ENCODE assay signal across 8 cellular contexts in the genomic region with DNA sequence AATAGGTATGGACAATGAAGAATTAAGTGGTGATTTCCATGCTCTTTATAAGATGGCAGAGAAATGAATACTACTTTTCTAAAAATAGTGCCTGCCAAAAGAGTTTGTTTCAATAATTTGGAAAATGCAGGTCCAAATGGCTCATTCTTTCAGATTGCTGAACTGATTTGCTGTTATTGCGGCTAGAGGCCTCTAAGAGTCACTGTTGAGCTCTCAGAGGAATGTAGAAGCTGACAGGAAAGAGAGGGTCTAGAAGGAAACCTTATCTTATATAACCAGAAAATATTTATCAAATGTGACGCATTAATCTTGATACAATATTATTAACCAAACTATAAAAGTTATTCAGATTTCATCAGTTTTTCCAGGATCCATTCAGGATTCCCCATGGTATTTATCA.
DNase-seq lines count a peak whose midpoint lies in the region; ATAC-seq and TF ChIP-seq lines count a peak whose summit lies in the region.

No MANE protein-coding gene starts in this region.

- H3K27me3 Mint-ChIP-seq in mesothelial cell of epicardium (ENCODE audit: low read depth) = no peaks in the 10 kb centered on the region

- DNase-seq in Ammon's horn (ENCODE audit: low spot score) (peak; percentile 4), RPMI7951 (ENCODE audit: low read depth) (peak; percentile 10), hepatic stellate cell (ENCODE audit: low spot score) (peak; percentile 3), mesothelial cell of epicardium (ENCODE audit: low spot score in 2 of 2, unreplicated experiment in 2 of 2) (no peak), HuH-7.5 (ENCODE audit: low spot score) (no peak)

- H3K36me3 Mint-ChIP-seq in mesothelial cell of epicardium = no peaks in the 10 kb centered on the region

- ATAC-seq in GM18867 (IDR thresholded peaks at IDR 0.05; ENCODE audit: unreplicated experiment) = peak; percentile 62
- no peak for ATAC-seq in HG03095 (IDR thresholded peaks at IDR 0.05; ENCODE audit: unreplicated experiment)
- no peak for ATAC-seq in GM21381 (IDR thresholded peaks at IDR 0.05; ENCODE audit: unreplicated experiment)

- peaks cover 4% of the 10 kb centered on the region for H3K9me3 Mint-ChIP-seq in mesothelial cell of epicardium

- H3K27ac Mint-ChIP-seq in mesothelial cell of epicardium = no peak overlapping the region

- no peak for TF ChIP-seq CTCF in mesothelial cell of epicardium (IDR thresholded peaks at IDR 0.05; ENCODE audit: unreplicated experiment)

- peaks cover 15% of the 10 kb centered on the region for H3K4me1 Mint-ChIP-seq in mesothelial cell of epicardium

- no peak overlapping the region for H3K4me3 Mint-ChIP-seq in mesothelial cell of epicardium

Comparison
In these comparisons a context has a peak if more than half of its experiments do, and no peak if none do; other contexts are left out.
1. DNase-seq: peak in Ammon's horn (single experiment), RPMI7951 (single experiment) and hepatic stellate cell (single experiment); none in mesothelial cell of epicardium (0 of 2) and HuH-7.5 (single experiment).